1 cellular context compared by ENCODE assay signal in the genomic region with DNA sequence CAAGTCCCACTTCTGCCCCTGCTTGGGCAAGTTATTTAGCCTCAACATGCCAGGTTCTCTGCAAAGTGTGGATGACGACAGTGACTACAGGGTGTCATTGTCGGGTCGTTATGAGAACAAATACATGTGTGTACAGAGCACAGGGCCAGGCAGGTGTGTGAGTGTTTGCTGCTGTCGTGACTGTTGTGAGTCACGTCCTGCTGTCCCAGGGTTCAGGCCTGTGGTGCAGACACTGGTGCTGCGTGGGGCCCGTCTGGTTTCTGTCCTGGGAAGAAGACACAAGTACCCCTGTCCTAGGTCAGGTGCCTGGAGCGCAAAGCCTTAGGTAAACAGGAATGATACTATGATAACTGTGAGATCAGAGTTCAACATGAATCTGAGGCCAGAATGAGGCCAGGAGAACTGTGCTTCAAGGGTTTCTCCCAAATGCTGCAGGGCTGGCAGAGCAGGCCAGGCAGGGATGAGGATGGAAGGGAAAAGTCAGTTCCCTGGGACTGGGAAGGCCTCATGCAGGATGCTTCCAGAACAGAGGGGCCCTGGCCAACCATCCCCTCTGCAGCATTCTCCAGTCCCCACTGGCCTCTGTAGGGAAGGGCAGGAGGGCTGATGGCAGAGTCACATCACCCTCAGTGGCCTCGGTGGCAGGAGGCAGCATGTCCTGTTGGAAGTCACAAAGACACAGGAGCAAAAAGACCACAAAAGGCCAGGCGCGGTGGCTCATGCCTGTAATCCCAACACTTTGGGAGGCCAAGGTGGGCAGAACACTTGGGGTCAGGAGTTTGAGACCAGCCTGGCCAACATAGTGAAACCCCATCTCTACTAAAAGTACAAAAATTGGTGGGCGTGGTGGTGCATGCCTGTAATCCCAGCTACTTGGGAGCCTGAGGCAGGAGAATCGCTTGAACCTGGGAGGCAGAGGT.
TF ChIP-seq lines count a peak whose summit lies in the region.

No MANE protein-coding gene starts in this region.

TF ChIP-seq in HepG2, 621 proteins besides CTCF, POLR2A, EP300 and RAD21 (continued from another document and continues in another):
- TF ChIP-seq BRD4 (CRISPR knock-in tag; IDR thresholded peaks at IDR 0.05) = no peak; the same call in 1 of the 2 replicates
- TF ChIP-seq, protein P1, sequence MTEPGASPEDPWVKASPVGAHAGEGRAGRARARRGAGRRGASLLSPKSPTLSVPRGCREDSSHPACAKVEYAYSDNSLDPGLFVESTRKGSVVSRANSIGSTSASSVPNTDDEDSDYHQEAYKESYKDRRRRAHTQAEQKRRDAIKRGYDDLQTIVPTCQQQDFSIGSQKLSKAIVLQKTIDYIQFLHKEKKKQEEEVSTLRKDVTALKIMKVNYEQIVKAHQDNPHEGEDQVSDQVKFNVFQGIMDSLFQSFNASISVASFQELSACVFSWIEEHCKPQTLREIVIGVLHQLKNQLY (CRISPR knock-in tag; IDR thresholded peaks at IDR 0.05) = peak; percentile 86
- TF ChIP-seq CHD2 (IDR thresholded peaks at IDR 0.05; ENCODE audit: low read depth, low read length) = peak; percentile 73; the same call in 1 of the 2 replicates
- no peak for TF ChIP-seq ZNF619 (CRISPR knock-in tag; IDR thresholded peaks at IDR 0.05)
- TF ChIP-seq TOPORS (CRISPR knock-in tag; IDR thresholded peaks at IDR 0.05) = peak; percentile 84; the same call in 1 of the 2 replicates
- no peak for TF ChIP-seq ZNF547 (CRISPR knock-in tag; IDR thresholded peaks at IDR 0.05)
- TF ChIP-seq ZFP36L1 (CRISPR knock-in tag; IDR thresholded peaks at IDR 0.05) = peak; percentile 68; the same call in 1 of the 2 replicates
- TF ChIP-seq ZNF703 (CRISPR knock-in tag; IDR thresholded peaks at IDR 0.05; ENCODE audit: borderline replicate concordance) = 0 out of 2 replicates have a peak, but pooled peaks have one; percentile 71
- TF ChIP-seq ZNF263 (CRISPR knock-in tag; IDR thresholded peaks at IDR 0.05) = no peak
- TF ChIP-seq SMAD3 (CRISPR knock-in tag; IDR thresholded peaks at IDR 0.05) = 0 out of 2 replicates have a peak, but pooled peaks have one; percentile 49
- no peak for TF ChIP-seq PRPF4 (IDR thresholded peaks at IDR 0.05; ENCODE audit: low read depth, low read length, poor library complexity, severe bottlenecking)
- TF ChIP-seq SSRP1 (CRISPR knock-in tag; IDR thresholded peaks at IDR 0.05) = peak; percentile 80; the same call in 1 of the 2 replicates
- TF ChIP-seq RNF2 (conservative IDR thresholded peaks at IDR 0.05; ENCODE audit: low read depth) = 0 out of 2 replicates have a peak, but pooled peaks have one; percentile 1
- TF ChIP-seq GTF3A (CRISPR knock-in tag; conservative IDR thresholded peaks at IDR 0.05) = 0 out of 2 replicates have a peak, but pooled peaks have one; percentile 64
- TF ChIP-seq ATF7-NPFF (CRISPR knock-in tag; IDR thresholded peaks at IDR 0.05; ENCODE audit: low read depth) = 0 out of 2 replicates have a peak, but pooled peaks have one; percentile 27
- peak; percentile 96 for TF ChIP-seq HDAC1 (CRISPR knock-in tag; IDR thresholded peaks at IDR 0.05)
- no peak for TF ChIP-seq ZNF484 (CRISPR knock-in tag; IDR thresholded peaks at IDR 0.05; ENCODE audit: borderline replicate concordance, low read depth)
- TF ChIP-seq FOXA1 (IDR thresholded peaks at IDR 0.05) = peak; percentile 85
- TF ChIP-seq FOXA1 (CRISPR knock-in tag; IDR thresholded peaks at IDR 0.05) = peak; percentile 99
- peak; percentile 65; the same call in 1 of the 2 replicates for TF ChIP-seq KDM1A (CRISPR knock-in tag; IDR thresholded peaks at IDR 0.05)
- TF ChIP-seq, protein P2, sequence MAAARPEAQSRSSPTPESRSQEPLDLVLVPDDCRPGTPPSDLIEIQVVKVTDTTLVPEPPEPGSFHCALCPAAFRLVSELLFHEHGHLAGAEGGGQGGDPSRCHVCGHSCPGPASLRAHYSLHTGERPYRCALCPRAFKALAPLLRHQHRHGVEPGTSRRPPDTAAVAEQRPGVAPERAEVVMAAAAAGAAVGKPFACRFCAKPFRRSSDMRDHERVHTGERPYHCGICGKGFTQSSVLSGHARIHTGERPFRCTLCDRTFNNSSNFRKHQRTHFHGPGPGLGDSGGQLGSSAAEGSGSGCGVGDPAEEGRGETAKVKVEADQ (CRISPR knock-in tag; IDR thresholded peaks at IDR 0.05; ENCODE audit: borderline replicate concordance) = no peak; the same call in 1 of the 2 replicates
- TF ChIP-seq ZNF12 (CRISPR knock-in tag; IDR thresholded peaks at IDR 0.05) = peak; percentile 65
- TF ChIP-seq ZZZ3 (CRISPR knock-in tag; IDR thresholded peaks at IDR 0.05; ENCODE audit: borderline replicate concordance) = 0 out of 2 replicates have a peak, but pooled peaks have one; percentile 45
- TF ChIP-seq, protein P3, sequence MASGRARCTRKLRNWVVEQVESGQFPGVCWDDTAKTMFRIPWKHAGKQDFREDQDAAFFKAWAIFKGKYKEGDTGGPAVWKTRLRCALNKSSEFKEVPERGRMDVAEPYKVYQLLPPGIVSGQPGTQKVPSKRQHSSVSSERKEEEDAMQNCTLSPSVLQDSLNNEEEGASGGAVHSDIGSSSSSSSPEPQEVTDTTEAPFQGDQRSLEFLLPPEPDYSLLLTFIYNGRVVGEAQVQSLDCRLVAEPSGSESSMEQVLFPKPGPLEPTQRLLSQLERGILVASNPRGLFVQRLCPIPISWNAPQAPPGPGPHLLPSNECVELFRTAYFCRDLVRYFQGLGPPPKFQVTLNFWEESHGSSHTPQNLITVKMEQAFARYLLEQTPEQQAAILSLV (CRISPR knock-in tag; IDR thresholded peaks at IDR 0.05; ENCODE audit: borderline replicate concordance) = peak; percentile 61; the same call in 1 of the 2 replicates
- TF ChIP-seq HMG20B (CRISPR knock-in tag; conservative IDR thresholded peaks at IDR 0.05) = peak; percentile 84; the same call in 1 of the 2 replicates
- TF ChIP-seq, protein P4, sequence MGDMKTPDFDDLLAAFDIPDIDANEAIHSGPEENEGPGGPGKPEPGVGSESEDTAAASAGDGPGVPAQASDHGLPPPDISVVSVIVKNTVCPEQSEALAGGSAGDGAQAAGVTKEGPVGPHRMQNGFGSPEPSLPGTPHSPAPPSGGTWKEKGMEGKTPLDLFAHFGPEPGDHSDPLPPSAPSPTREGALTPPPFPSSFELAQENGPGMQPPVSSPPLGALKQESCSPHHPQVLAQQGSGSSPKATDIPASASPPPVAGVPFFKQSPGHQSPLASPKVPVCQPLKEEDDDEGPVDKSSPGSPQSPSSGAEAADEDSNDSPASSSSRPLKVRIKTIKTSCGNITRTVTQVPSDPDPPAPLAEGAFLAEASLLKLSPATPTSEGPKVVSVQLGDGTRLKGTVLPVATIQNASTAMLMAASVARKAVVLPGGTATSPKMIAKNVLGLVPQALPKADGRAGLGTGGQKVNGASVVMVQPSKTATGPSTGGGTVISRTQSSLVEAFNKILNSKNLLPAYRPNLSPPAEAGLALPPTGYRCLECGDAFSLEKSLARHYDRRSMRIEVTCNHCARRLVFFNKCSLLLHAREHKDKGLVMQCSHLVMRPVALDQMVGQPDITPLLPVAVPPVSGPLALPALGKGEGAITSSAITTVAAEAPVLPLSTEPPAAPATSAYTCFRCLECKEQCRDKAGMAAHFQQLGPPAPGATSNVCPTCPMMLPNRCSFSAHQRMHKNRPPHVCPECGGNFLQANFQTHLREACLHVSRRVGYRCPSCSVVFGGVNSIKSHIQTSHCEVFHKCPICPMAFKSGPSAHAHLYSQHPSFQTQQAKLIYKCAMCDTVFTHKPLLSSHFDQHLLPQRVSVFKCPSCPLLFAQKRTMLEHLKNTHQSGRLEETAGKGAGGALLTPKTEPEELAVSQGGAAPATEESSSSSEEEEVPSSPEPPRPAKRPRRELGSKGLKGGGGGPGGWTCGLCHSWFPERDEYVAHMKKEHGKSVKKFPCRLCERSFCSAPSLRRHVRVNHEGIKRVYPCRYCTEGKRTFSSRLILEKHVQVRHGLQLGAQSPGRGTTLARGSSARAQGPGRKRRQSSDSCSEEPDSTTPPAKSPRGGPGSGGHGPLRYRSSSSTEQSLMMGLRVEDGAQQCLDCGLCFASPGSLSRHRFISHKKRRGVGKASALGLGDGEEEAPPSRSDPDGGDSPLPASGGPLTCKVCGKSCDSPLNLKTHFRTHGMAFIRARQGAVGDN (CRISPR knock-in tag; IDR thresholded peaks at IDR 0.05) = peak; percentile 95
- TF ChIP-seq RAD51 (IDR thresholded peaks at IDR 0.05; ENCODE audit: borderline replicate concordance) = 0 out of 2 replicates have a peak, but pooled peaks have one; percentile 12
- peak; percentile 68 for TF ChIP-seq ZNF746 (CRISPR knock-in tag; IDR thresholded peaks at IDR 0.05)
- TF ChIP-seq DNMT3B (CRISPR knock-in tag; conservative IDR thresholded peaks at IDR 0.05) = peak; percentile 48; the same call in 1 of the 2 replicates
- peak; percentile 95 for TF ChIP-seq TBX2 (CRISPR knock-in tag; IDR thresholded peaks at IDR 0.05; ENCODE audit: borderline replicate concordance)
- TF ChIP-seq TCF12 (IDR thresholded peaks at IDR 0.05) = no peak
- peak; percentile 64; the same call in 1 of the 2 replicates for TF ChIP-seq TCF12 (CRISPR knock-in tag; IDR thresholded peaks at IDR 0.05)
- no peak for TF ChIP-seq KDM5B (CRISPR knock-in tag; IDR thresholded peaks at IDR 0.05; ENCODE audit: borderline replicate concordance)
- no peak for TF ChIP-seq THYN1 (CRISPR knock-in tag; IDR thresholded peaks at IDR 0.05; ENCODE audit: borderline replicate concordance, low read depth)
- TF ChIP-seq, protein P5, sequence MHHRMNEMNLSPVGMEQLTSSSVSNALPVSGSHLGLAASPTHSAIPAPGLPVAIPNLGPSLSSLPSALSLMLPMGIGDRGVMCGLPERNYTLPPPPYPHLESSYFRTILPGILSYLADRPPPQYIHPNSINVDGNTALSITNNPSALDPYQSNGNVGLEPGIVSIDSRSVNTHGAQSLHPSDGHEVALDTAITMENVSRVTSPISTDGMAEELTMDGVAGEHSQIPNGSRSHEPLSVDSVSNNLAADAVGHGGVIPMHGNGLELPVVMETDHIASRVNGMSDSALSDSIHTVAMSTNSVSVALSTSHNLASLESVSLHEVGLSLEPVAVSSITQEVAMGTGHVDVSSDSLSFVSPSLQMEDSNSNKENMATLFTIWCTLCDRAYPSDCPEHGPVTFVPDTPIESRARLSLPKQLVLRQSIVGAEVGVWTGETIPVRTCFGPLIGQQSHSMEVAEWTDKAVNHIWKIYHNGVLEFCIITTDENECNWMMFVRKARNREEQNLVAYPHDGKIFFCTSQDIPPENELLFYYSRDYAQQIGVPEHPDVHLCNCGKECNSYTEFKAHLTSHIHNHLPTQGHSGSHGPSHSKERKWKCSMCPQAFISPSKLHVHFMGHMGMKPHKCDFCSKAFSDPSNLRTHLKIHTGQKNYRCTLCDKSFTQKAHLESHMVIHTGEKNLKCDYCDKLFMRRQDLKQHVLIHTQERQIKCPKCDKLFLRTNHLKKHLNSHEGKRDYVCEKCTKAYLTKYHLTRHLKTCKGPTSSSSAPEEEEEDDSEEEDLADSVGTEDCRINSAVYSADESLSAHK (CRISPR knock-in tag; IDR thresholded peaks at IDR 0.05; ENCODE audit: borderline replicate concordance) = no peak
- 0 out of 2 replicates have a peak, but pooled peaks have one; percentile 57 for TF ChIP-seq JUNB (CRISPR knock-in tag; IDR thresholded peaks at IDR 0.05; ENCODE audit: borderline replicate concordance)
- peak; percentile 83; the same call in 1 of the 2 replicates for TF ChIP-seq SIX1 (CRISPR knock-in tag; IDR thresholded peaks at IDR 0.05; ENCODE audit: borderline replicate concordance)
- TF ChIP-seq U2AF2 (IDR thresholded peaks at IDR 0.05; ENCODE audit: low read depth, low read length) = no peak
- TF ChIP-seq CEBPB (IDR thresholded peaks at IDR 0.05; ENCODE audit: borderline replicate concordance, low read depth, low read length) = peak; percentile 0; the same call in 1 of the 2 replicates
- no peak for TF ChIP-seq ZNF674 (CRISPR knock-in tag; IDR thresholded peaks at IDR 0.05; ENCODE audit: low read depth)
- TF ChIP-seq ZSCAN31 (CRISPR knock-in tag; IDR thresholded peaks at IDR 0.05; ENCODE audit: low read depth) = peak; percentile 62; the same call in 1 of the 2 replicates
- peak; percentile 72 for TF ChIP-seq TEAD3 (CRISPR knock-in tag; optimal IDR thresholded peaks at IDR 0.05; ENCODE audit: borderline replicate concordance)
- TF ChIP-seq, protein P6, sequence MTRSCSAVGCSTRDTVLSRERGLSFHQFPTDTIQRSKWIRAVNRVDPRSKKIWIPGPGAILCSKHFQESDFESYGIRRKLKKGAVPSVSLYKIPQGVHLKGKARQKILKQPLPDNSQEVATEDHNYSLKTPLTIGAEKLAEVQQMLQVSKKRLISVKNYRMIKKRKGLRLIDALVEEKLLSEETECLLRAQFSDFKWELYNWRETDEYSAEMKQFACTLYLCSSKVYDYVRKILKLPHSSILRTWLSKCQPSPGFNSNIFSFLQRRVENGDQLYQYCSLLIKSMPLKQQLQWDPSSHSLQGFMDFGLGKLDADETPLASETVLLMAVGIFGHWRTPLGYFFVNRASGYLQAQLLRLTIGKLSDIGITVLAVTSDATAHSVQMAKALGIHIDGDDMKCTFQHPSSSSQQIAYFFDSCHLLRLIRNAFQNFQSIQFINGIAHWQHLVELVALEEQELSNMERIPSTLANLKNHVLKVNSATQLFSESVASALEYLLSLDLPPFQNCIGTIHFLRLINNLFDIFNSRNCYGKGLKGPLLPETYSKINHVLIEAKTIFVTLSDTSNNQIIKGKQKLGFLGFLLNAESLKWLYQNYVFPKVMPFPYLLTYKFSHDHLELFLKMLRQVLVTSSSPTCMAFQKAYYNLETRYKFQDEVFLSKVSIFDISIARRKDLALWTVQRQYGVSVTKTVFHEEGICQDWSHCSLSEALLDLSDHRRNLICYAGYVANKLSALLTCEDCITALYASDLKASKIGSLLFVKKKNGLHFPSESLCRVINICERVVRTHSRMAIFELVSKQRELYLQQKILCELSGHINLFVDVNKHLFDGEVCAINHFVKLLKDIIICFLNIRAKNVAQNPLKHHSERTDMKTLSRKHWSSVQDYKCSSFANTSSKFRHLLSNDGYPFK (CRISPR knock-in tag; IDR thresholded peaks at IDR 0.05; ENCODE audit: borderline replicate concordance) = peak; percentile 66; the same call in 1 of the 2 replicates
- peak; percentile 62; the same call in 1 of the 2 replicates for TF ChIP-seq MXD4 (CRISPR knock-in tag; IDR thresholded peaks at IDR 0.05)
- TF ChIP-seq, protein P7, sequence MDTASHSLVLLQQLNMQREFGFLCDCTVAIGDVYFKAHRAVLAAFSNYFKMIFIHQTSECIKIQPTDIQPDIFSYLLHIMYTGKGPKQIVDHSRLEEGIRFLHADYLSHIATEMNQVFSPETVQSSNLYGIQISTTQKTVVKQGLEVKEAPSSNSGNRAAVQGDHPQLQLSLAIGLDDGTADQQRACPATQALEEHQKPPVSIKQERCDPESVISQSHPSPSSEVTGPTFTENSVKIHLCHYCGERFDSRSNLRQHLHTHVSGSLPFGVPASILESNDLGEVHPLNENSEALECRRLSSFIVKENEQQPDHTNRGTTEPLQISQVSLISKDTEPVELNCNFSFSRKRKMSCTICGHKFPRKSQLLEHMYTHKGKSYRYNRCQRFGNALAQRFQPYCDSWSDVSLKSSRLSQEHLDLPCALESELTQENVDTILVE (CRISPR knock-in tag; IDR thresholded peaks at IDR 0.05) = peak; percentile 46; the same call in 1 of the 2 replicates
- peak; percentile 34; the same call in 1 of the 2 replicates for TF ChIP-seq ZMYM4 (CRISPR knock-in tag; IDR thresholded peaks at IDR 0.05)
- TF ChIP-seq CBX2 (IDR thresholded peaks at IDR 0.05; ENCODE audit: low read depth, low read length) = peak; percentile 87; the same call in 1 of the 2 replicates
- no peak for TF ChIP-seq CBX2 (CRISPR knock-in tag; IDR thresholded peaks at IDR 0.05; ENCODE audit: low read depth)
- TF ChIP-seq HNF4A (CRISPR knock-in tag; IDR thresholded peaks at IDR 0.05) = peak; percentile 96
- no peak for TF ChIP-seq HOXA9 (CRISPR knock-in tag; IDR thresholded peaks at IDR 0.05; ENCODE audit: borderline replicate concordance)
- TF ChIP-seq EED (CRISPR knock-in tag; IDR thresholded peaks at IDR 0.05) = peak; percentile 7; the same call in 1 of the 2 replicates
- peak; percentile 84 for TF ChIP-seq ZNF777 (CRISPR knock-in tag; IDR thresholded peaks at IDR 0.05)
- TF ChIP-seq BCL6 (CRISPR knock-in tag; IDR thresholded peaks at IDR 0.05) = peak; percentile 85
